Comparison of ENCODE assay signal across 6 cellular contexts in the genomic region with DNA sequence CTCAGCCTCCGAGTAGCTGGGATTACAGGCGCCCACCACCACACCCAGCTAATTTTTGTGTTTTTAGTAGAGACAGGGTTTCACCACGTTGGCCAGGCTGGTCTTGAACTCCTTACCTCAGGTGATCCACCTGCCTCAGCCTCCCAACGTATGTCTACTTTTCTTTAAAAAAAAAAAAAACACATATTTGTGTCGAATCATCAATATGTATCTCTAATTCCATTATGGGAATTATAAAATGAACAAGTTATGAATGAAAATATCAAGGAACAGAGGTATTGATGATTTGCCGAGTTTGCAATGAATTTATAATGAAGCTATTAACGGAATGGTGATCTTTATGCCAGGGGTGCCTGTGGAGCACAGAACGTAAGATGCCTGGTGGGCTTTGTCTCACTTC. TPM values are rescaled to one million over a fixed set of nuclear protein-coding genes. Genes with fewer than 3 reads are reported as not detected.
"Had no signal": no experiment of that assay in that cellular context is flagged by ENCODE, and none has a peak within 500 bp of the region (broad histone marks: within the 10 kb centered on the region; RNA-seq: fewer than 3 reads in every experiment).

No MANE protein-coding gene starts in this region.

RNA-seq across cellular contexts. Expression of a gene that starts 5.3 kb away (rescaled TPM):
- total RNA-seq: activated B cell treated with CpG ODN at 0.5 μM for 24 hours; activated CD4-positive, alpha-beta T cell treated with anti-CD3 and anti-CD28 coated beads, Interleukin-2, amount 10 ng/mL, durations not matched to agents 7 days and 5 days; activated CD8-positive, alpha-beta memory T cell treated with anti-CD3 and anti-CD28 coated beads, Interleukin-2, amount 10 ng/mL, durations not matched to agents 7 days and 5 days; activated CD8-positive, alpha-beta T cell treated with anti-CD3 and anti-CD28 coated beads, Interleukin-2, amount 10 ng/mL, durations not matched to agents 7 days and 5 days; T-helper 17 cell; T-helper 2 cell treated with Interferon-gamma antibody and Interleukin-4, amounts not matched to agents 100 ng/mL and 5 ng/mL, for 36 hours had no signal
